1 cellular context compared by ENCODE assay signal in the genomic region with DNA sequence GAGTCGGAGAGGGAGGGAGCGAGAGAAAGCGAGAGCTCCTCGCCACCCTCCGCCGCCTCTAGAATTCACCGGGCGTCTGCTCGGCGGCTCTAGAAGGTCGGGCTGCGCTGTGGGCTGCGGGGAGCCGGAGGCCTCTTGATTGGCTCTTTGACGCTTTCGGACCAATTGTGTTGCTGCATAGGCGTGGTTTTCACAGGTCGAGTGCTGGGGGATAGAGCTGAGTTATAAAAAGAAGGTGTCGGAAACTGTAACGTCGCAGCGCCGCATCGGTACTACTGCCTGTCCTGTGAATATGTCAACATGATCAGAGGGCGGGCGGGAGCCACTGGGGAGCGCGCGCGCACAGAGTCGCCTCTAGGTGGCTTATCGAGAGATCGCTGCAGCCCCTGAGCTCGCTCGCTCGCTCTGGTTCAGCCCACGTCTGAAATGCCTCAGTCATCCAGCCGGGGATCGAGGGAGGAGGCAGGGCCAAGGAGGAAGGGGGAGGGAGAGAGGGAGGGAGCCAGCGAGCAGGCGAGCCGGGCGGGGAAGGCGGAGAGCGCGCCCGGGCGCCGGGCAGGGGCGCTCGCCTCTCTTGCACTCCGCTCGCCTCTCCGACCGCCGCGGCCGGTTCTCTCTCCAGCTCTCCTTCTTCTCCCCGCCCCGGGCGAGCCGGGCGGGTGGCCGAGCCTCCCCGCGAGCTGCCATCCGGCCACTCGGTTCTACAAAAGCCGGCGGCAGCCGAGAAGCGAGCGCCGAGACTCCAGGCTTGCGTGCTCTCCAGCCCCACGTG.
TF ChIP-seq lines count a peak whose summit lies in the region.

TSS of gene TBX3 (minus strand) at position 78 of the 772 bp plus-strand sequence. CDS start 975 bp downstream, outside the sequence.

TF ChIP-seq in H1, 55 proteins besides CTCF, POLR2A, EP300 and RAD21:
- no peak for TF ChIP-seq CBX5 (IDR thresholded peaks at IDR 0.05; ENCODE audit: low read depth, low read length)
- peak; percentile 84 for TF ChIP-seq TAF1 (IDR thresholded peaks at IDR 0.05; ENCODE audit: low read depth, low read length)
- TF ChIP-seq CHD1 (IDR thresholded peaks at IDR 0.05; ENCODE audit: low read depth, low read length) = no peak
- TF ChIP-seq TCF12 (IDR thresholded peaks at IDR 0.05; ENCODE audit: low read depth, low read length) = no peak
- TF ChIP-seq CEBPB (IDR thresholded peaks at IDR 0.05; ENCODE audit: low read depth, low read length) = no peak
- peak; percentile 89 for TF ChIP-seq CTBP2 (IDR thresholded peaks at IDR 0.05; ENCODE audit: borderline replicate concordance, insufficient read depth, insufficient read length, low read length)
- TF ChIP-seq, protein P1, sequence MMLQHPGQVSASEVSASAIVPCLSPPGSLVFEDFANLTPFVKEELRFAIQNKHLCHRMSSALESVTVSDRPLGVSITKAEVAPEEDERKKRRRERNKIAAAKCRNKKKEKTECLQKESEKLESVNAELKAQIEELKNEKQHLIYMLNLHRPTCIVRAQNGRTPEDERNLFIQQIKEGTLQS (IDR thresholded peaks at IDR 0.05; ENCODE audit: insufficient read depth, low read depth, low read length) = no peak
- TF ChIP-seq BRCA1 (IDR thresholded peaks at IDR 0.05; ENCODE audit: low read depth, low read length) = no peak
- no peak for TF ChIP-seq EZH2 (IDR thresholded peaks at IDR 0.05; ENCODE audit: low read depth, low read length, severe bottlenecking)
- TF ChIP-seq KDM5A (IDR thresholded peaks at IDR 0.05; ENCODE audit: low read length) = no peak
- TF ChIP-seq USF2 (IDR thresholded peaks at IDR 0.05; ENCODE audit: low read length) = no peak
- no peak for TF ChIP-seq CBX8 (IDR thresholded peaks at IDR 0.05; ENCODE audit: borderline replicate concordance, low read depth, low read length)
- TF ChIP-seq EGR1 (IDR thresholded peaks at IDR 0.05; ENCODE audit: borderline replicate concordance, low read depth, low read length) = peak; percentile 90
- no peak for TF ChIP-seq RFX5 (IDR thresholded peaks at IDR 0.05; ENCODE audit: borderline replicate concordance, low read depth, low read length)
- peak; percentile 79 for TF ChIP-seq SUZ12 (IDR thresholded peaks at IDR 0.05; ENCODE audit: low read length)
- TF ChIP-seq, protein P2, sequence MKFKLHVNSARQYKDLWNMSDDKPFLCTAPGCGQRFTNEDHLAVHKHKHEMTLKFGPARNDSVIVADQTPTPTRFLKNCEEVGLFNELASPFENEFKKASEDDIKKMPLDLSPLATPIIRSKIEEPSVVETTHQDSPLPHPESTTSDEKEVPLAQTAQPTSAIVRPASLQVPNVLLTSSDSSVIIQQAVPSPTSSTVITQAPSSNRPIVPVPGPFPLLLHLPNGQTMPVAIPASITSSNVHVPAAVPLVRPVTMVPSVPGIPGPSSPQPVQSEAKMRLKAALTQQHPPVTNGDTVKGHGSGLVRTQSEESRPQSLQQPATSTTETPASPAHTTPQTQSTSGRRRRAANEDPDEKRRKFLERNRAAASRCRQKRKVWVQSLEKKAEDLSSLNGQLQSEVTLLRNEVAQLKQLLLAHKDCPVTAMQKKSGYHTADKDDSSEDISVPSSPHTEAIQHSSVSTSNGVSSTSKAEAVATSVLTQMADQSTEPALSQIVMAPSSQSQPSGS (IDR thresholded peaks at IDR 0.05; ENCODE audit: low read length) = no peak
- TF ChIP-seq SIX5 (IDR thresholded peaks at IDR 0.05; ENCODE audit: low read depth, low read length) = no peak
- peak; percentile 50 for TF ChIP-seq MAX (IDR thresholded peaks at IDR 0.05)
- TF ChIP-seq SIN3A (conservative IDR thresholded peaks at IDR 0.05 in 1 of 2, IDR thresholded peaks at IDR 0.05 in 1 of 2; ENCODE audit: low read depth in 1 of 2, low read length in 2 of 2) = 0 out of 4 replicates have a peak, but pooled peaks of 1 of the 2 experiments have one; percentile 20
- no peak for TF ChIP-seq FOSL1 (IDR thresholded peaks at IDR 0.05; ENCODE audit: insufficient read depth, low read depth, low read length)
- no peak for TF ChIP-seq NANOG (IDR thresholded peaks at IDR 0.05; ENCODE audit: insufficient read depth, low read depth, low read length, poor library complexity, severe bottlenecking)
- TF ChIP-seq HDAC2 (IDR thresholded peaks at IDR 0.05; ENCODE audit: borderline replicate concordance in 1 of 2, low read depth in 2 of 2, low read length in 2 of 2) = no peak
- no peak for TF ChIP-seq SP4 (IDR thresholded peaks at IDR 0.05; ENCODE audit: low read length)
- TF ChIP-seq JUND (IDR thresholded peaks at IDR 0.05; ENCODE audit: low read length) = no peak
- TF ChIP-seq MAFK (IDR thresholded peaks at IDR 0.05; ENCODE audit: low read depth, low read length) = no peak
- no peak for TF ChIP-seq RXRA (IDR thresholded peaks at IDR 0.05; ENCODE audit: insufficient read depth, low read depth, low read length)
- TF ChIP-seq SP1 (IDR thresholded peaks at IDR 0.05; ENCODE audit: low read depth, low read length) = no peak
- 0 out of 2 replicates have a peak, but pooled peaks have one; percentile 28 for TF ChIP-seq BACH1 (IDR thresholded peaks at IDR 0.05; ENCODE audit: low read length)
- peak; percentile 29; the same call in 1 of the 2 replicates for TF ChIP-seq YY1 (IDR thresholded peaks at IDR 0.05; ENCODE audit: low read depth, low read length)
- TF ChIP-seq TBP (IDR thresholded peaks at IDR 0.05; ENCODE audit: low read depth, low read length) = peak; percentile 15; the same call in 1 of the 2 replicates
- no peak for TF ChIP-seq PHF8 (conservative IDR thresholded peaks at IDR 0.05; ENCODE audit: low read depth, low read length)
- TF ChIP-seq CHD7 (IDR thresholded peaks at IDR 0.05; ENCODE audit: insufficient replicate concordance, low read length) = no peak
- no peak for TF ChIP-seq CREB1 (IDR thresholded peaks at IDR 0.05)
- peak; percentile 71 for TF ChIP-seq KDM4A (IDR thresholded peaks at IDR 0.05; ENCODE audit: low read depth, low read length, severe bottlenecking)
- TF ChIP-seq SRF (IDR thresholded peaks at IDR 0.05; ENCODE audit: low read depth, low read length) = no peak
- no peak for TF ChIP-seq POLR2AphosphoS5 (IDR thresholded peaks at IDR 0.05; ENCODE audit: low read depth, low read length)
- TF ChIP-seq, protein P3, sequence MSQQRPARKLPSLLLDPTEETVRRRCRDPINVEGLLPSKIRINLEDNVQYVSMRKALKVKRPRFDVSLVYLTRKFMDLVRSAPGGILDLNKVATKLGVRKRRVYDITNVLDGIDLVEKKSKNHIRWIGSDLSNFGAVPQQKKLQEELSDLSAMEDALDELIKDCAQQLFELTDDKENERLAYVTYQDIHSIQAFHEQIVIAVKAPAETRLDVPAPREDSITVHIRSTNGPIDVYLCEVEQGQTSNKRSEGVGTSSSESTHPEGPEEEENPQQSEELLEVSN (IDR thresholded peaks at IDR 0.05) = no peak; the same call in 1 of the 2 replicates
- TF ChIP-seq SP2 (IDR thresholded peaks at IDR 0.05; ENCODE audit: low read length) = no peak
- no peak for TF ChIP-seq BCL11A (IDR thresholded peaks at IDR 0.05; ENCODE audit: low read depth in 2 of 2, low read length in 2 of 2)
- peak; percentile 60 for TF ChIP-seq TAF7 (optimal IDR thresholded peaks at IDR 0.05; ENCODE audit: borderline replicate concordance, low read depth, low read length)
- no peak for TF ChIP-seq NRF1 (IDR thresholded peaks at IDR 0.05; ENCODE audit: low read depth, low read length)
- no peak for TF ChIP-seq KDM1A (IDR thresholded peaks at IDR 0.05; ENCODE audit: borderline replicate concordance, low read length)
- TF ChIP-seq CHD2 (IDR thresholded peaks at IDR 0.05; ENCODE audit: low read length) = no peak
- TF ChIP-seq GTF2F1 (IDR thresholded peaks at IDR 0.05; ENCODE audit: borderline replicate concordance, low read depth, low read length) = no peak
- no peak for TF ChIP-seq JUN (IDR thresholded peaks at IDR 0.05; ENCODE audit: low read depth, low read length)
- TF ChIP-seq ASH2L (IDR thresholded peaks at IDR 0.05; ENCODE audit: low read length) = no peak
- no peak for TF ChIP-seq ZNF274 (IDR thresholded peaks at IDR 0.05; ENCODE audit: borderline replicate concordance, extremely low read depth, low read length)
- no peak; the same call in 1 of the 2 replicates for TF ChIP-seq GABPA (IDR thresholded peaks at IDR 0.05; ENCODE audit: borderline replicate concordance, insufficient read depth, low read length)
- TF ChIP-seq SAP30 (IDR thresholded peaks at IDR 0.05; ENCODE audit: insufficient read depth, insufficient replicate concordance, low read length) = no peak
- no peak for TF ChIP-seq POU5F1 (IDR thresholded peaks at IDR 0.05; ENCODE audit: low read depth, low read length)
- TF ChIP-seq TEAD4 (IDR thresholded peaks at IDR 0.05; ENCODE audit: low read depth, low read length) = no peak
- TF ChIP-seq SIRT6 (IDR thresholded peaks at IDR 0.05; ENCODE audit: low read length) = no peak
- no peak for TF ChIP-seq HDAC6 (IDR thresholded peaks at IDR 0.05; ENCODE audit: low read depth, low read length)
